Comparison of ENCODE assay signal across 8 cellular contexts in the genomic region with DNA sequence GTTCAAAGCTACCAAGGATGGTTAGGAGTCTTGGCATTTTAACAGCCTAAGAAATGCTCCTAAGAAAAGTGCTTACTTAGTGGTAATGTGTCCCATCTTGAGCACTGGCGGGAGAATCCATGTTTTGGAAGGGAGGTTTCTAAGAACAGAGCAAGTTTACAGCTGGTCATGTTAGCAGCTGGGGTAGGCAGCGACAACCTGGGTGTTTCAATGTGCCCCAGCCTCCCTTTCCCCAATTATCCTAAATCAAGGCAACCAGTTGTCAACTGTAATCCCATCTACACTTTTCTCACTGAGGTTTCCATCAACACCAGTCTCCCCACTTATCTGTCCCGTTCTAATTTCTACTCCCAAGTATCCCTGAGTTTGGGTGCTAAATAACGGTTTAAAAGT. TPM values are rescaled to one million over a fixed set of nuclear protein-coding genes. Genes with fewer than 3 reads are reported as not detected.
DNase-seq lines count a peak whose midpoint lies in the region; ATAC-seq and TF ChIP-seq lines count a peak whose summit lies in the region.

No MANE protein-coding gene starts in this region.

- H3K4me1 ChIP-seq in stomach = peaks cover 9 to 29% (median 25%) of the 10 kb centered on the region in 4 donors

- no peak overlapping the region for H3K27ac Mint-ChIP-seq in activated CD4-positive, alpha-beta T cell treated with anti-CD3 and anti-CD28 coated beads, Interleukin-2, amount 10 ng/mL, durations not matched to agents 24 days and 14 days
- H3K27ac Mint-ChIP-seq in activated T-helper 17 cell treated with anti-CD3 and anti-CD28 coated beads, Interleukin-2, amount 50 U/mL, for 72 hours = no peak overlapping the region
- peak overlapping the region in 4 of 6 donors; percentile 20 to 66 (median 46) for H3K27ac Mint-ChIP-seq in immature natural killer cell

- 93 to 96% (median 95%) methylated on average over 4 of the region's 4 CpGs for WGBS in stomach, 5 donors

- intact Hi-C loops in activated CD4-positive, alpha-beta T cell treated with anti-CD3 and anti-CD28 coated beads, Interleukin-2, amount 10 ng/mL, durations not matched to agents 24 days and 14 days (cut with micrococcal nuclease) = loop anchor here (10.0 kb wide), 1 partner anchor 701 kb away; no protein-coding TSS in a partner anchor
- intact Hi-C loops in stomach (cut with DNase I; ENCODE audit: low total_unique reads) = no loop called here

- no peaks in the 10 kb centered on the region for H3K9me3 ChIP-seq in stomach

- no peak for TF ChIP-seq POLR2A in stomach (IDR thresholded peaks at IDR 0.05)

- no peaks in the 10 kb centered on the region for H3K36me3 Mint-ChIP-seq in activated CD4-positive, alpha-beta T cell treated with anti-CD3 and anti-CD28 coated beads, Interleukin-2, amount 10 ng/mL, durations not matched to agents 24 days and 14 days (ENCODE audit: low read depth)
- H3K36me3 Mint-ChIP-seq in activated T-helper 17 cell treated with anti-CD3 and anti-CD28 coated beads, Interleukin-2, amount 50 U/mL, for 72 hours (ENCODE audit: low read depth) = peaks cover 5% of the 10 kb centered on the region
- H3K36me3 Mint-ChIP-seq in immature natural killer cell = no peaks in the 10 kb centered on the region

- H3K4me3 ChIP-seq in stomach = peak overlapping the region; percentile 78 to 94 (median 88)

- TF ChIP-seq EP300 in stomach (IDR thresholded peaks at IDR 0.05) = no peak

- no peak for ATAC-seq in activated T-helper 17 cell treated with anti-CD3 and anti-CD28 coated beads, Interleukin-2, amount 50 U/mL, for 72 hours (replicated peaks)
- ATAC-seq in HG03135 (IDR thresholded peaks at IDR 0.05; ENCODE audit: unreplicated experiment) = no peak

- DNase-seq in activated CD4-positive, alpha-beta T cell treated with anti-CD3 and anti-CD28 coated beads, Interleukin-2, amount 10 ng/mL, durations not matched to agents 24 days and 14 days = no peak
- DNase-seq in activated CD4-positive, alpha-beta T cell treated with anti-CD3 and anti-CD28 coated beads, Interleukin-2, amount 50 U/mL, for 4 hours = no peak
- DNase-seq in immature natural killer cell = no peak
- DNase-seq in stomach = no peak
- DNase-seq in HuH-7 (ENCODE audit: low spot score) = no peak
- DNase-seq in COR-L47 (lab: John Stamatoyannopoulos, UW) = no peak

- peak overlapping the region; percentile 36 to 99 (median 98) for H3K27ac ChIP-seq in stomach

- H3K36me3 ChIP-seq in stomach = no peaks in the 10 kb centered on the region

- no peak for TF ChIP-seq CTCF in stomach (IDR thresholded peaks at IDR 0.05)

- H3K27me3 Mint-ChIP-seq in activated CD4-positive, alpha-beta T cell treated with anti-CD3 and anti-CD28 coated beads, Interleukin-2, amount 10 ng/mL, durations not matched to agents 24 days and 14 days = peaks cover 62% of the 10 kb centered on the region
- H3K27me3 Mint-ChIP-seq in activated T-helper 17 cell treated with anti-CD3 and anti-CD28 coated beads, Interleukin-2, amount 50 U/mL, for 72 hours = peaks cover 40% of the 10 kb centered on the region
- H3K27me3 Mint-ChIP-seq in immature natural killer cell (ENCODE audit: low read depth in 3 of 3) = peaks cover 18 to 33% (median 23%) of the 10 kb centered on the region in 3 donors

- H3K9me3 Mint-ChIP-seq in activated CD4-positive, alpha-beta T cell treated with anti-CD3 and anti-CD28 coated beads, Interleukin-2, amount 10 ng/mL, durations not matched to agents 24 days and 14 days = no peaks in the 10 kb centered on the region
- no peaks in the 10 kb centered on the region for H3K9me3 Mint-ChIP-seq in activated T-helper 17 cell treated with anti-CD3 and anti-CD28 coated beads, Interleukin-2, amount 50 U/mL, for 72 hours
- peaks cover 0 to 2% (median 0%) of the 10 kb centered on the region in 6 donors for H3K9me3 Mint-ChIP-seq in immature natural killer cell

- H3K4me1 Mint-ChIP-seq in activated CD4-positive, alpha-beta T cell treated with anti-CD3 and anti-CD28 coated beads, Interleukin-2, amount 10 ng/mL, durations not matched to agents 24 days and 14 days = peaks cover 27% of the 10 kb centered on the region
- H3K4me1 Mint-ChIP-seq in activated T-helper 17 cell treated with anti-CD3 and anti-CD28 coated beads, Interleukin-2, amount 50 U/mL, for 72 hours = peaks cover 5% of the 10 kb centered on the region
- H3K4me1 Mint-ChIP-seq in immature natural killer cell = peaks cover 26 to 33% of the 10 kb centered on the region in 2 donors

- no peaks in the 10 kb centered on the region for H3K27me3 ChIP-seq in stomach

- peak overlapping the region; percentile 65 for H3K4me3 Mint-ChIP-seq in activated CD4-positive, alpha-beta T cell treated with anti-CD3 and anti-CD28 coated beads, Interleukin-2, amount 10 ng/mL, durations not matched to agents 24 days and 14 days
- peak overlapping the region; percentile 69 for H3K4me3 Mint-ChIP-seq in activated T-helper 17 cell treated with anti-CD3 and anti-CD28 coated beads, Interleukin-2, amount 50 U/mL, for 72 hours
- H3K4me3 Mint-ChIP-seq in immature natural killer cell = peak overlapping the region; percentile 75 to 82 (median 81)

RNA-seq across cellular contexts. Expression of a gene that starts 1.7 kb away (rescaled TPM):
- total RNA-seq in activated CD4-positive, alpha-beta T cell treated with anti-CD3 and anti-CD28 coated beads, Interleukin-2, amount 10 ng/mL, durations not matched to agents 24 days and 14 days = 1.1 and 1.3 TPM in 2 replicates
- total RNA-seq in activated T-helper 17 cell treated with anti-CD3 and anti-CD28 coated beads, Interleukin-2, amount 50 U/mL, for 72 hours = under 1 TPM in 1 of 2 donors, not detected in 1; 0.98 TPM
- polyA plus RNA-seq in immature natural killer cell (1 to 10 TPM in 1 of 3 donors, under 1 TPM in 1, not detected in 1; 0.45 to 1.3 TPM), stomach (10 to 100 TPM in 1 of 3 donors, 1 to 10 TPM in 2; 5.2 to 26.3 (median 7.5) TPM)
- 100 to 1,000 TPM in 1 of 5 donors, 10 to 100 TPM in 4; 54.8 to 133 (median 95.0) TPM for total RNA-seq in stomach

Comparison
In these comparisons a context has a peak if more than half of its experiments do, and no peak if none do; other contexts are left out.
1. H3K27ac Mint-ChIP-seq: peak in immature natural killer cell (4 of 6); none in activated CD4-positive, alpha-beta T cell treated with anti-CD3 and anti-CD28 coated beads, Interleukin-2, amount 10 ng/mL, durations not matched to agents 24 days and 14 days (single experiment) and activated T-helper 17 cell treated with anti-CD3 and anti-CD28 coated beads, Interleukin-2, amount 50 U/mL, for 72 hours (single experiment).
2. RNA of a gene that starts 1.7 kb away (total RNA-seq): 54.8 to 133 TPM in stomach; 1.1 to 1.3 TPM in activated CD4-positive, alpha-beta T cell treated with anti-CD3 and anti-CD28 coated beads, Interleukin-2, amount 10 ng/mL, durations not matched to agents 24 days and 14 days and 0.98 TPM in activated T-helper 17 cell treated with anti-CD3 and anti-CD28 coated beads, Interleukin-2, amount 50 U/mL, for 72 hours; every median in the first group is over 10 times any median in the second.
3. Peak in every context shown above with its lines, with median percentiles within 50 percentile points of each other: H3K4me3 Mint-ChIP-seq.